In genomic region chr16:62883526-62883925, GRCh38 we compare ENCODE assay signal across 6 cellular contexts.
"Had no signal": no experiment of that assay in that cellular context is flagged by ENCODE, and none has a peak within 500 bp of the region (broad histone marks: within the 10 kb centered on the region; RNA-seq: fewer than 3 reads in every experiment).

No MANE protein-coding gene starts in this region.

- H3K27ac ChIP-seq: HL-60 had no signal

- ATAC-seq: HepG2, K562 had no signal

- H3K4me1 Mint-ChIP-seq: IgD-negative memory B cell had no signal

- DNase-seq: IMR-90, KBM-7 had no signal

- H3K4me3 Mint-ChIP-seq: IgD-negative memory B cell had no signal

- H3K4me3 ChIP-seq: K562 had no signal

- H3K27me3 Mint-ChIP-seq: IgD-negative memory B cell had no signal

- H3K27ac Mint-ChIP-seq: IgD-negative memory B cell had no signal
